In the genomic region with DNA sequence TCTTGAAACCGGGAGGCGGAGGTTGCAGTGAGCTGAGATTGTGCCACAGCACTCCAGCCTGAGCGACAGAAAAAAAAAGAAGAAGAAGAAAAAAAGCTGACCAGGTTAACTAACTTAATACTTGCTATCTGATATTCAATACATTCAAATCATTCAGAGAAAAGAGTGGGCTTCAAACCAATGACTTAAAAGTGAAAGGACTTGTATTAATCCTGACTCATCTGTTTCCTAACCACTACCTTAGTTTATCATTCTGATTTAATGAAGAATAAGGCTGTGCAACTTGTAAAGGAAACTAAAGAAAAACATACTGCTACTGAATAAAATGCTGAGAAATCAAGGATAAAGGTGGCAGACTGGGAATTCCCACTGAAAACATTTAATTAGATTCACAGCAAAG, we compare ENCODE assay signal across 1 cellular context.
A peak's percentile ranks its signal among the peaks of the same experiment; 100 is the strongest.
TF ChIP-seq lines count a peak whose summit lies in the region.

No MANE protein-coding gene starts in this region.

TF ChIP-seq in GM12878, 131 proteins besides CTCF, POLR2A, EP300 and RAD21:
- TF ChIP-seq SMAD1 (IDR thresholded peaks at IDR 0.05; ENCODE audit: low read depth, partially characterized antibody) (no peak), LARP7 (IDR thresholded peaks at IDR 0.05) (no peak), POU2F2 (IDR thresholded peaks at IDR 0.05; ENCODE audit: borderline replicate concordance, low read depth, low read length) (no peak), NFXL1 (IDR thresholded peaks at IDR 0.05; ENCODE audit: borderline replicate concordance) (no peak), IKZF1 (conservative IDR thresholded peaks at IDR 0.05) (no peak), EZH2 (IDR thresholded peaks at IDR 0.05; ENCODE audit: borderline replicate concordance, control insufficient read depth, low read depth, low read length) (no peak), NR2C2 (IDR thresholded peaks at IDR 0.05; ENCODE audit: borderline replicate concordance, control insufficient read depth, insufficient read length, low read depth) (no peak), NR2F1 (conservative IDR thresholded peaks at IDR 0.05) (no peak), KDM1A (IDR thresholded peaks at IDR 0.05; ENCODE audit: borderline replicate concordance) (no peak), RFX5 (IDR thresholded peaks at IDR 0.05; ENCODE audit: low read depth, low read length) (no peak), IKZF2 (IDR thresholded peaks at IDR 0.05) (no peak), TCF7 (IDR thresholded peaks at IDR 0.05; ENCODE audit: borderline replicate concordance) (peak; percentile 62; the same call in 1 of the 2 replicates), JUNB (IDR thresholded peaks at IDR 0.05) (peak; percentile 82), MYB (IDR thresholded peaks at IDR 0.05; ENCODE audit: borderline replicate concordance, low read depth, low read length) (no peak), ZBED1 (IDR thresholded peaks at IDR 0.05; ENCODE audit: borderline replicate concordance) (0 out of 2 replicates have a peak, but pooled peaks have one; percentile 44), TARDBP (IDR thresholded peaks at IDR 0.05; ENCODE audit: borderline replicate concordance) (no peak), TBL1XR1 (IDR thresholded peaks at IDR 0.05; ENCODE audit: low read depth, low read length) (no peak), CHD1 (IDR thresholded peaks at IDR 0.05; ENCODE audit: low read depth, low read length) (no peak), HCFC1 (IDR thresholded peaks at IDR 0.05; ENCODE audit: low read length) (no peak), MYC (IDR thresholded peaks at IDR 0.05; ENCODE audit: insufficient read depth, insufficient read length, insufficient replicate concordance, low read length, severe bottlenecking) (no peak), MXI1 (IDR thresholded peaks at IDR 0.05; ENCODE audit: low read depth, low read length) (no peak), ESRRA (IDR thresholded peaks at IDR 0.05; ENCODE audit: low read length) (no peak), BCL11A (IDR thresholded peaks at IDR 0.05; ENCODE audit: low read depth, low read length) (0 out of 2 replicates have a peak, but pooled peaks have one; percentile 33), NFIC (IDR thresholded peaks at IDR 0.05; ENCODE audit: low read depth, low read length) (peak; percentile 55; the same call in 1 of the 2 replicates), FOS (IDR thresholded peaks at IDR 0.05; ENCODE audit: borderline replicate concordance, extremely low read depth, insufficient read length) (no peak), ZNF207 (IDR thresholded peaks at IDR 0.05; ENCODE audit: borderline replicate concordance) (no peak), JUND (IDR thresholded peaks at IDR 0.05; ENCODE audit: low read depth, low read length) (no peak), NRF1 (conservative IDR thresholded peaks at IDR 0.05; ENCODE audit: low read depth, low read length) (no peak), ETV6 (conservative IDR thresholded peaks at IDR 0.05 in 1 of 2, IDR thresholded peaks at IDR 0.05 in 1 of 2; ENCODE audit: borderline replicate concordance in 1 of 2, low read depth in 1 of 2) (peak in 1 of 2 experiments; percentile 23; a peak in 1 of 4 replicates), RUNX3 (IDR thresholded peaks at IDR 0.05; ENCODE audit: low read length) (peak; percentile 68; the same call in 1 of the 2 replicates), WRNIP1 (IDR thresholded peaks at IDR 0.05; ENCODE audit: borderline replicate concordance, low read depth, low read length) (no peak), PML (IDR thresholded peaks at IDR 0.05; ENCODE audit: low read length) (0 out of 2 replicates have a peak, but pooled peaks have one; percentile 25), RCOR1 (conservative IDR thresholded peaks at IDR 0.05; ENCODE audit: low read depth, low read length) (no peak), CBX3 (IDR thresholded peaks at IDR 0.05; ENCODE audit: borderline replicate concordance, low read depth) (no peak), MEF2A (IDR thresholded peaks at IDR 0.05; ENCODE audit: insufficient read depth, low read depth, low read length) (0 out of 2 replicates have a peak, but pooled peaks have one; percentile 23), CREM (IDR thresholded peaks at IDR 0.05; ENCODE audit: low read depth) (peak; percentile 49; the same call in 1 of the 2 replicates)
- TF ChIP-seq, protein P1, sequence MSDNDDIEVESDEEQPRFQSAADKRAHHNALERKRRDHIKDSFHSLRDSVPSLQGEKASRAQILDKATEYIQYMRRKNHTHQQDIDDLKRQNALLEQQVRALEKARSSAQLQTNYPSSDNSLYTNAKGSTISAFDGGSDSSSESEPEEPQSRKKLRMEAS (IDR thresholded peaks at IDR 0.05; ENCODE audit: low read depth, low read length) = no peak
- TF ChIP-seq, protein P2, sequence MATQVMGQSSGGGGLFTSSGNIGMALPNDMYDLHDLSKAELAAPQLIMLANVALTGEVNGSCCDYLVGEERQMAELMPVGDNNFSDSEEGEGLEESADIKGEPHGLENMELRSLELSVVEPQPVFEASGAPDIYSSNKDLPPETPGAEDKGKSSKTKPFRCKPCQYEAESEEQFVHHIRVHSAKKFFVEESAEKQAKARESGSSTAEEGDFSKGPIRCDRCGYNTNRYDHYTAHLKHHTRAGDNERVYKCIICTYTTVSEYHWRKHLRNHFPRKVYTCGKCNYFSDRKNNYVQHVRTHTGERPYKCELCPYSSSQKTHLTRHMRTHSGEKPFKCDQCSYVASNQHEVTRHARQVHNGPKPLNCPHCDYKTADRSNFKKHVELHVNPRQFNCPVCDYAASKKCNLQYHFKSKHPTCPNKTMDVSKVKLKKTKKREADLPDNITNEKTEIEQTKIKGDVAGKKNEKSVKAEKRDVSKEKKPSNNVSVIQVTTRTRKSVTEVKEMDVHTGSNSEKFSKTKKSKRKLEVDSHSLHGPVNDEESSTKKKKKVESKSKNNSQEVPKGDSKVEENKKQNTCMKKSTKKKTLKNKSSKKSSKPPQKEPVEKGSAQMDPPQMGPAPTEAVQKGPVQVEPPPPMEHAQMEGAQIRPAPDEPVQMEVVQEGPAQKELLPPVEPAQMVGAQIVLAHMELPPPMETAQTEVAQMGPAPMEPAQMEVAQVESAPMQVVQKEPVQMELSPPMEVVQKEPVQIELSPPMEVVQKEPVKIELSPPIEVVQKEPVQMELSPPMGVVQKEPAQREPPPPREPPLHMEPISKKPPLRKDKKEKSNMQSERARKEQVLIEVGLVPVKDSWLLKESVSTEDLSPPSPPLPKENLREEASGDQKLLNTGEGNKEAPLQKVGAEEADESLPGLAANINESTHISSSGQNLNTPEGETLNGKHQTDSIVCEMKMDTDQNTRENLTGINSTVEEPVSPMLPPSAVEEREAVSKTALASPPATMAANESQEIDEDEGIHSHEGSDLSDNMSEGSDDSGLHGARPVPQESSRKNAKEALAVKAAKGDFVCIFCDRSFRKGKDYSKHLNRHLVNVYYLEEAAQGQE (IDR thresholded peaks at IDR 0.05; ENCODE audit: low read depth, low read length) = no peak
- TF ChIP-seq, protein P3, sequence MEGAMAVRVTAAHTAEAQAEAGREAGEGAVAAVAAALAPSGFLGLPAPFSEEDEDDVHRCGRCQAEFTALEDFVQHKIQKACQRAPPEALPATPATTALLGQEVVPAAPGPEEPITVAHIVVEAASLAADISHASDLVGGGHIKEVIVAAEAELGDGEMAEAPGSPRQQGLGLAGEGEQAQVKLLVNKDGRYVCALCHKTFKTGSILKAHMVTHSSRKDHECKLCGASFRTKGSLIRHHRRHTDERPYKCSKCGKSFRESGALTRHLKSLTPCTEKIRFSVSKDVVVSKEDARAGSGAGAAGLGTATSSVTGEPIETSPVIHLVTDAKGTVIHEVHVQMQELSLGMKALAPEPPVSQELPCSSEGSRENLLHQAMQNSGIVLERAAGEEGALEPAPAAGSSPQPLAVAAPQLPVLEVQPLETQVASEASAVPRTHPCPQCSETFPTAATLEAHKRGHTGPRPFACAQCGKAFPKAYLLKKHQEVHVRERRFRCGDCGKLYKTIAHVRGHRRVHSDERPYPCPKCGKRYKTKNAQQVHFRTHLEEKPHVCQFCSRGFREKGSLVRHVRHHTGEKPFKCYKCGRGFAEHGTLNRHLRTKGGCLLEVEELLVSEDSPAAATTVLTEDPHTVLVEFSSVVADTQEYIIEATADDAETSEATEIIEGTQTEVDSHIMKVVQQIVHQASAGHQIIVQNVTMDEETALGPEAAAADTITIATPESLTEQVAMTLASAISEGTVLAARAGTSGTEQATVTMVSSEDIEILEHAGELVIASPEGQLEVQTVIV (IDR thresholded peaks at IDR 0.05; ENCODE audit: borderline replicate concordance, partially characterized antibody) = no peak
- TF ChIP-seq, protein P4, sequence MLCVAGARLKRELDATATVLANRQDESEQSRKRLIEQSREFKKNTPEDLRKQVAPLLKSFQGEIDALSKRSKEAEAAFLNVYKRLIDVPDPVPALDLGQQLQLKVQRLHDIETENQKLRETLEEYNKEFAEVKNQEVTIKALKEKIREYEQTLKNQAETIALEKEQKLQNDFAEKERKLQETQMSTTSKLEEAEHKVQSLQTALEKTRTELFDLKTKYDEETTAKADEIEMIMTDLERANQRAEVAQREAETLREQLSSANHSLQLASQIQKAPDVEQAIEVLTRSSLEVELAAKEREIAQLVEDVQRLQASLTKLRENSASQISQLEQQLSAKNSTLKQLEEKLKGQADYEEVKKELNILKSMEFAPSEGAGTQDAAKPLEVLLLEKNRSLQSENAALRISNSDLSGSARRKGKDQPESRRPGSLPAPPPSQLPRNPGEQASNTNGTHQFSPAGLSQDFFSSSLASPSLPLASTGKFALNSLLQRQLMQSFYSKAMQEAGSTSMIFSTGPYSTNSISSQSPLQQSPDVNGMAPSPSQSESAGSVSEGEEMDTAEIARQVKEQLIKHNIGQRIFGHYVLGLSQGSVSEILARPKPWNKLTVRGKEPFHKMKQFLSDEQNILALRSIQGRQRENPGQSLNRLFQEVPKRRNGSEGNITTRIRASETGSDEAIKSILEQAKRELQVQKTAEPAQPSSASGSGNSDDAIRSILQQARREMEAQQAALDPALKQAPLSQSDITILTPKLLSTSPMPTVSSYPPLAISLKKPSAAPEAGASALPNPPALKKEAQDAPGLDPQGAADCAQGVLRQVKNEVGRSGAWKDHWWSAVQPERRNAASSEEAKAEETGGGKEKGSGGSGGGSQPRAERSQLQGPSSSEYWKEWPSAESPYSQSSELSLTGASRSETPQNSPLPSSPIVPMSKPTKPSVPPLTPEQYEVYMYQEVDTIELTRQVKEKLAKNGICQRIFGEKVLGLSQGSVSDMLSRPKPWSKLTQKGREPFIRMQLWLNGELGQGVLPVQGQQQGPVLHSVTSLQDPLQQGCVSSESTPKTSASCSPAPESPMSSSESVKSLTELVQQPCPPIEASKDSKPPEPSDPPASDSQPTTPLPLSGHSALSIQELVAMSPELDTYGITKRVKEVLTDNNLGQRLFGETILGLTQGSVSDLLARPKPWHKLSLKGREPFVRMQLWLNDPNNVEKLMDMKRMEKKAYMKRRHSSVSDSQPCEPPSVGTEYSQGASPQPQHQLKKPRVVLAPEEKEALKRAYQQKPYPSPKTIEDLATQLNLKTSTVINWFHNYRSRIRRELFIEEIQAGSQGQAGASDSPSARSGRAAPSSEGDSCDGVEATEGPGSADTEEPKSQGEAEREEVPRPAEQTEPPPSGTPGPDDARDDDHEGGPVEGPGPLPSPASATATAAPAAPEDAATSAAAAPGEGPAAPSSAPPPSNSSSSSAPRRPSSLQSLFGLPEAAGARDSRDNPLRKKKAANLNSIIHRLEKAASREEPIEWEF (IDR thresholded peaks at IDR 0.05; ENCODE audit: insufficient replicate concordance, low read depth, low read length) = peak; percentile 43
- TF ChIP-seq, protein P5, sequence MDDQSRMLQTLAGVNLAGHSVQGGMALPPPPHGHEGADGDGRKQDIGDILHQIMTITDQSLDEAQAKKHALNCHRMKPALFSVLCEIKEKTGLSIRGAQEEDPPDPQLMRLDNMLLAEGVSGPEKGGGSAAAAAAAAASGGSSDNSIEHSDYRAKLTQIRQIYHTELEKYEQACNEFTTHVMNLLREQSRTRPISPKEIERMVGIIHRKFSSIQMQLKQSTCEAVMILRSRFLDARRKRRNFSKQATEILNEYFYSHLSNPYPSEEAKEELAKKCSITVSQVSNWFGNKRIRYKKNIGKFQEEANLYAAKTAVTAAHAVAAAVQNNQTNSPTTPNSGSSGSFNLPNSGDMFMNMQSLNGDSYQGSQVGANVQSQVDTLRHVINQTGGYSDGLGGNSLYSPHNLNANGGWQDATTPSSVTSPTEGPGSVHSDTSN (IDR thresholded peaks at IDR 0.05; ENCODE audit: insufficient replicate concordance, low read depth, low read length) = no peak
- TF ChIP-seq, protein P6, sequence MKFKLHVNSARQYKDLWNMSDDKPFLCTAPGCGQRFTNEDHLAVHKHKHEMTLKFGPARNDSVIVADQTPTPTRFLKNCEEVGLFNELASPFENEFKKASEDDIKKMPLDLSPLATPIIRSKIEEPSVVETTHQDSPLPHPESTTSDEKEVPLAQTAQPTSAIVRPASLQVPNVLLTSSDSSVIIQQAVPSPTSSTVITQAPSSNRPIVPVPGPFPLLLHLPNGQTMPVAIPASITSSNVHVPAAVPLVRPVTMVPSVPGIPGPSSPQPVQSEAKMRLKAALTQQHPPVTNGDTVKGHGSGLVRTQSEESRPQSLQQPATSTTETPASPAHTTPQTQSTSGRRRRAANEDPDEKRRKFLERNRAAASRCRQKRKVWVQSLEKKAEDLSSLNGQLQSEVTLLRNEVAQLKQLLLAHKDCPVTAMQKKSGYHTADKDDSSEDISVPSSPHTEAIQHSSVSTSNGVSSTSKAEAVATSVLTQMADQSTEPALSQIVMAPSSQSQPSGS (IDR thresholded peaks at IDR 0.05; ENCODE audit: low read length) = peak; percentile 50; the same call in 1 of the 2 replicates
